Comparison of ENCODE assay signal across 20 cellular contexts in the genomic region with DNA sequence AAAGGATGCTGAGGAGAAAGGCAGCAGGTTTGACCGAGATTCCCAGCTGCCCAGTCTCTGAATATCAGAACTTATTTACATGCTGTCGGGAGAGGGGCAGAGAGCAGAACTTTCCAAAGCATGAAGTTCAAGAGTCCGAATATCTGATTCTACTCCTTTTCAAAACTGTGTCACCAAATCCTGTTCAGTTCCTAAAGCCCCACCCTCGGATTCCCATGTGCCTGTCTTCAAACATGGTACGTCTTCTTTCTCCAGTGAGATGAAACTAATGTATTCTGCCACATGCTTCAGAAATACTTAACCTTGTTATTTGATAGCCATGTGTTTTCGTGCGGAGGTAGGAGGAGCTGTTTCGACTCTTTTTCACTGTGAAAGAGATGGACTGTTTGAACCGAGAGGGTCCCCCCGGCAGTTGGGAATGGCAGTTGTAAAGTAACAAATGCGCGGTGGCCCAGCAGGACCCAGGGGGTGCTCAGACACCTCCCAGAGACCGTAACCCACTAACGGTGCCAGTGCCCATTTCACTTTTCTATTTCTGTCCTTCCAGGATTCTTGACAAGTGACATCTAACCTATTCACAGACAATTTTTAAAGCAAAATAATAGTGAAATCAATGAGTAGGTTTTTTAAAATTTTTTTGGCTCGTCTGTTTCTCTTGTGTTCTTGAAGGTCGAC.
A peak's percentile ranks its signal among the peaks of the same experiment; 100 is the strongest.
DNase-seq lines count a peak whose midpoint lies in the region; ATAC-seq and TF ChIP-seq lines count a peak whose summit lies in the region.
"Had no signal": no experiment of that assay in that cellular context is flagged by ENCODE, and none has a peak within 500 bp of the region (broad histone marks: within the 10 kb centered on the region; RNA-seq: fewer than 3 reads in every experiment).

No MANE protein-coding gene starts in this region.

- no peaks in the 10 kb centered on the region for H3K36me3 Mint-ChIP-seq in T-helper 2 cell treated with Interferon-gamma antibody and Interleukin-4, amounts not matched to agents 5 μg/mL and 100 μg/mL, for 36 hours (ENCODE audit: low read depth)
- H3K36me3 Mint-ChIP-seq in activated T-cell treated with anti-CD3 and anti-CD28 coated beads, Interleukin-2, amount 50 U/mL, for 4 hours (ENCODE audit: insufficient read depth): no peaks in the 10 kb centered on the region
- H3K36me3 Mint-ChIP-seq: CD14-positive monocyte had no signal

- H3K27ac ChIP-seq in right lobe of liver: no peak overlapping the region
- H3K27ac ChIP-seq: SJCRH30, transverse colon had no signal

- no peak overlapping the region for H3K27ac Mint-ChIP-seq in T-helper 2 cell treated with Interferon-gamma antibody and Interleukin-4, amounts not matched to agents 5 μg/mL and 100 μg/mL, for 36 hours
- H3K27ac Mint-ChIP-seq: progenitor cell of endocrine pancreas had no signal

- intact Hi-C loops in right lobe of liver (cut with DNase I): no loop called here

- ATAC-seq in SK-N-SH treated with all-trans-retinoic acid at 6 μM for 48 hours (no peak), right lobe of liver (peak; percentile 64 to 80 (median 78)), GM19455 (IDR thresholded peaks at IDR 0.05; ENCODE audit: unreplicated experiment) (no peak), HG02571 (IDR thresholded peaks at IDR 0.05; ENCODE audit: unreplicated experiment) (no peak)
- ATAC-seq in activated T-cell treated with anti-CD3 and anti-CD28 coated beads, Interleukin-2, amount 50 U/mL, for 4 hours: no peak
- ATAC-seq: stimulated activated naive CD8-positive, alpha-beta T cell treated with anti-CD3 and anti-CD28 coated beads, Interleukin-15, Interleukin-2, amounts not matched to agents 100 U/mL and 50 U/mL, for 24 hours had no signal

- no peaks in the 10 kb centered on the region for H3K36me3 ChIP-seq in right lobe of liver
- H3K36me3 ChIP-seq: SJCRH30, transverse colon had no signal

- DNase-seq in NCI-H2227 (lab: John Stamatoyannopoulos, UW; ENCODE audit: unreplicated experiment) (peak; percentile 27), NCI-H2227 treated with DMSO at 0.1 percent for 48 hours (lab: John Stamatoyannopoulos, UW) (no peak), right lobe of liver (no peak)
- DNase-seq in T-helper 2 cell treated with Interferon-gamma antibody and Interleukin-4, amounts not matched to agents 5 μg/mL and 100 μg/mL, for 36 hours (ENCODE audit: low spot score): no peak
- DNase-seq in activated T-cell treated with anti-CD3 and anti-CD28 coated beads, Interleukin-2, amount 50 U/mL, for 4 hours: no peak
- DNase-seq: activated CD4-positive, alpha-beta T cell treated with anti-CD3 and anti-CD28 coated beads for 4 hours; activated gamma-delta T cell treated with Interleukin-2 at 50 U/mL for 16 hours; amniotic stem cell; NCI-H1417 treated with DMSO at 0.1 percent for 48 hours; NCI-H510A treated with DMSO at 0.1 percent for 48 hours; SJCRH30; stimulated activated naive CD8-positive, alpha-beta T cell treated with anti-CD3 and anti-CD28 coated beads, Interleukin-15, Interleukin-2, amounts not matched to agents 100 U/mL and 50 U/mL, for 24 hours; T-helper 9 cell; transverse colon had no signal

- no peaks in the 10 kb centered on the region for H3K9me3 Mint-ChIP-seq in T-helper 2 cell treated with Interferon-gamma antibody and Interleukin-4, amounts not matched to agents 5 μg/mL and 100 μg/mL, for 36 hours
- H3K9me3 Mint-ChIP-seq in activated T-cell treated with anti-CD3 and anti-CD28 coated beads, Interleukin-2, amount 50 U/mL, for 4 hours: no peaks in the 10 kb centered on the region
- H3K9me3 Mint-ChIP-seq: central memory CD8-positive, alpha-beta T cell had no signal

- H3K4me3 ChIP-seq in right lobe of liver: no peak overlapping the region
- H3K4me3 ChIP-seq: SJCRH30, transverse colon had no signal

- H3K9me3 ChIP-seq in right lobe of liver: no peaks in the 10 kb centered on the region
- H3K9me3 ChIP-seq: transverse colon had no signal

- no peak for TF ChIP-seq POLR2A in right lobe of liver (IDR thresholded peaks at IDR 0.05)

- H3K4me1 ChIP-seq in right lobe of liver: no peaks in the 10 kb centered on the region
- H3K4me1 ChIP-seq: transverse colon had no signal

- no peaks in the 10 kb centered on the region for H3K27me3 Mint-ChIP-seq in T-helper 2 cell treated with Interferon-gamma antibody and Interleukin-4, amounts not matched to agents 5 μg/mL and 100 μg/mL, for 36 hours (ENCODE audit: low read depth)
- H3K27me3 Mint-ChIP-seq in activated T-cell treated with anti-CD3 and anti-CD28 coated beads, Interleukin-2, amount 50 U/mL, for 4 hours (ENCODE audit: low read depth): peaks cover 13% of the 10 kb centered on the region

- 39% methylated on average over 15 of the region's 16 CpGs for WGBS in right lobe of liver (ENCODE audit: insufficient coverage, low coverage, low lambda C conversion rate, missing lambda C conversion rate)

- no peak overlapping the region for H3K4me3 Mint-ChIP-seq in T-helper 2 cell treated with Interferon-gamma antibody and Interleukin-4, amounts not matched to agents 5 μg/mL and 100 μg/mL, for 36 hours
- no peak overlapping the region for H3K4me3 Mint-ChIP-seq in activated T-cell treated with anti-CD3 and anti-CD28 coated beads, Interleukin-2, amount 50 U/mL, for 4 hours
- H3K4me3 Mint-ChIP-seq: CD14-positive monocyte; central memory CD8-positive, alpha-beta T cell had no signal

- TF ChIP-seq CTCF in right lobe of liver (IDR thresholded peaks at IDR 0.05): no peak

- H3K27me3 ChIP-seq in right lobe of liver: no peaks in the 10 kb centered on the region
- H3K27me3 ChIP-seq: SJCRH30 had no signal

- H3K4me1 Mint-ChIP-seq in T-helper 2 cell treated with Interferon-gamma antibody and Interleukin-4, amounts not matched to agents 5 μg/mL and 100 μg/mL, for 36 hours (ENCODE audit: low read depth): no peaks in the 10 kb centered on the region
- no peaks in the 10 kb centered on the region for H3K4me1 Mint-ChIP-seq in activated T-cell treated with anti-CD3 and anti-CD28 coated beads, Interleukin-2, amount 50 U/mL, for 4 hours (ENCODE audit: low read depth)
- H3K4me1 Mint-ChIP-seq: CD14-positive monocyte; central memory CD8-positive, alpha-beta T cell had no signal

TF ChIP-seq in SK-N-SH treated with all-trans-retinoic acid at 6 μM for 48 hours, 23 proteins besides CTCF, POLR2A, EP300 and RAD21:
- TF ChIP-seq PPARA (CRISPR knock-in tag; IDR thresholded peaks at IDR 0.05; ENCODE audit: borderline replicate concordance) (no peak), ZNF8 (CRISPR knock-in tag; IDR thresholded peaks at IDR 0.05) (peak; percentile 70; the same call in 1 of the 2 replicates)

Comparison
In these comparisons a context has a peak if more than half of its experiments do, and no peak if none do; other contexts are left out.
1. ATAC-seq: peak in right lobe of liver (4 of 4); none in SK-N-SH treated with all-trans-retinoic acid at 6 μM for 48 hours (single experiment), GM19455 (single experiment), activated T-cell treated with anti-CD3 and anti-CD28 coated beads, Interleukin-2, amount 50 U/mL, for 4 hours (0 of 2) and HG02571 (single experiment).